30 cellular contexts compared by ENCODE assay signal in genomic region chr16:2095315-2095853, GRCh38. TPM values are rescaled to one million over a fixed set of nuclear protein-coding genes. Genes with fewer than 3 reads are reported as not detected.
DNase-seq lines count a peak whose midpoint lies in the region; ATAC-seq, FAIRE-seq and TF ChIP-seq lines count a peak whose summit lies in the region.
"Had no signal": no experiment of that assay in that cellular context is flagged by ENCODE, and none has a peak within 500 bp of the region (broad histone marks: within the 10 kb centered on the region; RNA-seq: fewer than 3 reads in every experiment).

No MANE protein-coding gene starts in this region.

- no peak overlapping the region for H3K4me3 ChIP-seq in astrocyte (ENCODE audit: insufficient read depth, low read depth, low read length)
- no peak overlapping the region for H3K4me3 ChIP-seq in mesenchymal stem cell (ENCODE audit: insufficient read depth in 1 of 2, low read depth in 1 of 2, low read length in 2 of 2)
- H3K4me3 ChIP-seq: gastrocnemius medialis, left lung, psoas muscle, smooth muscle cell, stomach had no signal

- H3K27ac Mint-ChIP-seq in astrocyte (ENCODE audit: unreplicated experiment) = no peak overlapping the region
- H3K27ac Mint-ChIP-seq in activated CD8-positive, alpha-beta memory T cell treated with anti-CD3 and anti-CD28 coated beads, Interleukin-2, amount 10 ng/mL, durations not matched to agents 7 days and 5 days = no peak overlapping the region
- H3K27ac Mint-ChIP-seq: activated T-helper 1 cell treated with anti-CD3 and anti-CD28 coated beads, Interleukin-12 subunit alpha, Interleukin-12 subunit beta, Interleukin-2, Interleukin-4 antibody, amounts not matched to agents 30 ng/mL and 10 ng/mL and 1 ng/mL, durations not matched to agents 14 hours and 24 hours and 36 hours; brain; CD4-positive, CD25-positive, alpha-beta regulatory T cell had no signal

- H3K36me3 Mint-ChIP-seq in astrocyte (ENCODE audit: low read depth, unreplicated experiment) = peaks cover 9% of the 10 kb centered on the region
- peaks cover 3% of the 10 kb centered on the region for H3K36me3 Mint-ChIP-seq in activated CD8-positive, alpha-beta memory T cell treated with anti-CD3 and anti-CD28 coated beads, Interleukin-2, amount 10 ng/mL, durations not matched to agents 7 days and 5 days
- H3K36me3 Mint-ChIP-seq: activated naive CD4-positive, alpha-beta T cell treated with anti-CD3 and anti-CD28 coated beads, Interleukin-2, amount 50 U/mL, for 72 hours had no signal

- H3K4me3 Mint-ChIP-seq in astrocyte (ENCODE audit: unreplicated experiment) = no peak overlapping the region
- H3K4me3 Mint-ChIP-seq in activated CD8-positive, alpha-beta memory T cell treated with anti-CD3 and anti-CD28 coated beads, Interleukin-2, amount 10 ng/mL, durations not matched to agents 7 days and 5 days = no peak overlapping the region
- H3K4me3 Mint-ChIP-seq: activated T-helper 1 cell treated with anti-CD3 and anti-CD28 coated beads, Interleukin-12 subunit alpha, Interleukin-12 subunit beta, Interleukin-2, Interleukin-4 antibody, amounts not matched to agents 30 ng/mL and 10 ng/mL and 1 ng/mL, durations not matched to agents 14 hours and 24 hours and 36 hours; brain; CD4-positive, CD25-positive, alpha-beta regulatory T cell; neural crest cell had no signal

- H3K9me3 Mint-ChIP-seq in astrocyte (ENCODE audit: unreplicated experiment) = no peaks in the 10 kb centered on the region
- no peaks in the 10 kb centered on the region for H3K9me3 Mint-ChIP-seq in activated CD8-positive, alpha-beta memory T cell treated with anti-CD3 and anti-CD28 coated beads, Interleukin-2, amount 10 ng/mL, durations not matched to agents 7 days and 5 days (ENCODE audit: low read depth)
- H3K9me3 Mint-ChIP-seq: activated naive CD4-positive, alpha-beta T cell treated with anti-CD3 and anti-CD28 coated beads, Interleukin-2, amount 50 U/mL, for 72 hours; activated T-helper 1 cell treated with anti-CD3 and anti-CD28 coated beads, Interleukin-12 subunit alpha, Interleukin-12 subunit beta, Interleukin-2, Interleukin-4 antibody, amounts not matched to agents 30 ng/mL and 10 ng/mL and 1 ng/mL, durations not matched to agents 14 hours and 24 hours and 36 hours; brain; CD4-positive, CD25-positive, alpha-beta regulatory T cell; neural crest cell had no signal

- H3K4me1 ChIP-seq in astrocyte (ENCODE audit: insufficient read depth, low read length) = peaks cover 11% of the 10 kb centered on the region
- H3K4me1 ChIP-seq in mesenchymal stem cell (ENCODE audit: control insufficient read depth, insufficient read depth, low read depth, low read length) = peaks cover 48% of the 10 kb centered on the region

- H3K14ac ChIP-seq in mesenchymal stem cell (ENCODE audit: low read length in 2 of 2) = no peak overlapping the region

- no peak overlapping the region for H3K4ac ChIP-seq in mesenchymal stem cell (ENCODE audit: low read depth in 1 of 2, low read length in 2 of 2)

- H3K27me3 ChIP-seq in astrocyte (ENCODE audit: insufficient read depth, low read length) (no peaks in the 10 kb centered on the region), mesenchymal stem cell (ENCODE audit: control insufficient read depth in 1 of 2, insufficient read depth in 1 of 2, low read length in 2 of 2) (no peaks in the 10 kb centered on the region)
- H3K27me3 ChIP-seq: gastrocnemius medialis, left lung, stomach had no signal

- H4K91ac ChIP-seq in mesenchymal stem cell (ENCODE audit: low read length) = no peak overlapping the region

- CTCF ChIA-PET in activated CD8-positive, alpha-beta memory T cell treated with anti-CD3 and anti-CD28 coated beads, Interleukin-2, amount 10 ng/mL, durations not matched to agents 7 days and 5 days (lab: Charles Lee) = no interaction called here

- H3K27me3 Mint-ChIP-seq in astrocyte (ENCODE audit: low read depth, unreplicated experiment) = no peaks in the 10 kb centered on the region
- H3K27me3 Mint-ChIP-seq in activated CD8-positive, alpha-beta memory T cell treated with anti-CD3 and anti-CD28 coated beads, Interleukin-2, amount 10 ng/mL, durations not matched to agents 7 days and 5 days = no peaks in the 10 kb centered on the region
- H3K27me3 Mint-ChIP-seq: brain; CD4-positive, CD25-positive, alpha-beta regulatory T cell had no signal

- no peak for FAIRE-seq in astrocyte (lab: Jason Lieb, UNC)
- FAIRE-seq: endothelial cell of umbilical vein, urothelium cell line had no signal

- no peak overlapping the region for H2BK12ac ChIP-seq in mesenchymal stem cell (ENCODE audit: low read length in 2 of 2)

- H3K23ac ChIP-seq in mesenchymal stem cell (ENCODE audit: low read length in 2 of 2) = no peak overlapping the region

- H3K9me3 ChIP-seq in astrocyte (ENCODE audit: insufficient read depth, low read depth, low read length) (no peaks in the 10 kb centered on the region), mesenchymal stem cell (ENCODE audit: control insufficient read depth, low read length) (no peaks in the 10 kb centered on the region)
- H3K9me3 ChIP-seq: gastrocnemius medialis, left lung, psoas muscle, stomach had no signal

- H2BK5ac ChIP-seq in mesenchymal stem cell (ENCODE audit: low read depth, low read length, poor library complexity, severe bottlenecking) = no peak overlapping the region

- TF ChIP-seq CTCF in astrocyte (IDR thresholded peaks at IDR 0.05; ENCODE audit: insufficient read depth, low read depth, low read length) = no peak

- no peak overlapping the region for H4K8ac ChIP-seq in mesenchymal stem cell (ENCODE audit: low read length)

- ATAC-seq in HG03045 (IDR thresholded peaks at IDR 0.05; ENCODE audit: unreplicated experiment) (no peak), HG03439 (IDR thresholded peaks at IDR 0.05; ENCODE audit: unreplicated experiment) (no peak)
- ATAC-seq in activated CD8-positive, alpha-beta memory T cell treated with anti-CD3 and anti-CD28 coated beads, Interleukin-2, amount 10 ng/mL, durations not matched to agents 7 days and 5 days = no peak
- ATAC-seq: activated CD4-positive, CD25-positive, alpha-beta regulatory T cell treated with anti-CD3 and anti-CD28 coated beads, Interleukin-2, amount 50 U/mL, for 24 hours; activated naive CD4-positive, alpha-beta T cell treated with anti-CD3 and anti-CD28 coated beads, Interleukin-2, amount 50 U/mL, for 72 hours; gastrocnemius medialis; left lung; psoas muscle had no signal

- 94% methylated on average over 26 of the region's 26 CpGs for WGBS in mesenchymal stem cell

- H3K36me3 ChIP-seq in astrocyte (ENCODE audit: insufficient read depth, low read length) = no peaks in the 10 kb centered on the region
- H3K36me3 ChIP-seq in mesenchymal stem cell (ENCODE audit: control insufficient read depth in 1 of 2, insufficient read depth in 2 of 2, low read depth in 1 of 2, low read length in 2 of 2) = peaks cover 61 to 78% of the 10 kb centered on the region in 2 experiments

- no peak overlapping the region for H2BK15ac ChIP-seq in mesenchymal stem cell (ENCODE audit: low read depth, poor library complexity, severe bottlenecking)

- peak; percentile 61 for DNase-seq in AG08395 (ENCODE audit: low spot score)
- peak; percentile 69 for DNase-seq in LHCN-M2 (ENCODE audit: low read depth)
- peak; percentile 36 for DNase-seq in astrocyte (ENCODE audit: low read depth)
- DNase-seq in mesenchymal stem cell = peak; percentile 19
- no peak for DNase-seq in NOMO-1 treated with dmso at 0.1 percent for 144 hours (lab: John Stamatoyannopoulos, UW; ENCODE audit: unreplicated experiment)
- DNase-seq in activated CD8-positive, alpha-beta memory T cell treated with anti-CD3 and anti-CD28 coated beads, Interleukin-2, amount 10 ng/mL, durations not matched to agents 7 days and 5 days = no peak
- DNase-seq: activated CD8-positive, alpha-beta memory T cell treated with anti-CD3 and anti-CD28 coated beads for 24 hours; CD4-positive, CD25-positive, alpha-beta regulatory T cell; dermis blood vessel endothelial cell; gastrocnemius medialis; Karpas-422; left lung; NCI-H1105; NCI-H2081 treated with DMSO at 0.1 percent for 48 hours; NCI-H510A treated with DMSO at 0.1 percent for 48 hours; psoas muscle; stimulated activated CD4-positive, alpha-beta T cell treated with anti-CD3 and anti-CD28 coated beads, Interleukin-4, amount 100 ng/mL, for 24 hours; stomach had no signal

- H2BK120ac ChIP-seq in mesenchymal stem cell (ENCODE audit: low read depth, low read length) = no peak overlapping the region

- no peaks in the 10 kb centered on the region for H3K4me1 Mint-ChIP-seq in astrocyte (ENCODE audit: low read depth, unreplicated experiment)
- no peaks in the 10 kb centered on the region for H3K4me1 Mint-ChIP-seq in activated CD8-positive, alpha-beta memory T cell treated with anti-CD3 and anti-CD28 coated beads, Interleukin-2, amount 10 ng/mL, durations not matched to agents 7 days and 5 days
- H3K4me1 Mint-ChIP-seq: brain; CD4-positive, CD25-positive, alpha-beta regulatory T cell had no signal

- H2AK5ac ChIP-seq in mesenchymal stem cell (ENCODE audit: low read length, severe bottlenecking) = no peak overlapping the region

- peak overlapping the region; percentile 22 for H3K27ac ChIP-seq in astrocyte (ENCODE audit: low read depth, low read length)
- peak overlapping the region; percentile 62 for H3K27ac ChIP-seq in mesenchymal stem cell (ENCODE audit: low read length, poor library complexity, severe bottlenecking)
- H3K27ac ChIP-seq: gastrocnemius medialis, left lung, psoas muscle, stomach had no signal

- peaks cover 11% of the 10 kb centered on the region for H3K79me1 ChIP-seq in mesenchymal stem cell (replicated peaks; ENCODE audit: low read length, poor library complexity, severe bottlenecking)

- no peak overlapping the region for H3K18ac ChIP-seq in mesenchymal stem cell (ENCODE audit: low read depth in 1 of 2, low read length in 2 of 2)

- H2AFZ ChIP-seq in astrocyte (ENCODE audit: low read depth, low read length) (no peak overlapping the region), mesenchymal stem cell (ENCODE audit: low read depth, low read length) (no peak overlapping the region)

- no peak overlapping the region for H3K9ac ChIP-seq in astrocyte (ENCODE audit: low read length)
- no peak overlapping the region for H3K9ac ChIP-seq in mesenchymal stem cell (ENCODE audit: low read length)

- H3K79me2 ChIP-seq in astrocyte (ENCODE audit: insufficient read depth, low read length) = no peaks in the 10 kb centered on the region

- H3K4me2 ChIP-seq in astrocyte (ENCODE audit: low read length) (no peak overlapping the region), mesenchymal stem cell (ENCODE audit: low read length, poor library complexity, severe bottlenecking) (no peak overlapping the region)
- H3K4me2 ChIP-seq: smooth muscle cell had no signal

- H4K20me1 ChIP-seq in astrocyte (ENCODE audit: insufficient read depth, low read length) = peaks cover 37% of the 10 kb centered on the region

RNA-seq across cellular contexts. Expression of gene PKD1, which starts 40.3 kb away (rescaled TPM):
- 83.5 and 99.2 TPM in 2 replicates for total RNA-seq in LHCN-M2 (2014; rRNA removed)
- polyA plus RNA-seq in LHCN-M2 (2012) = 30.2 TPM
- total RNA-seq in astrocyte = 112 and 128 TPM in 2 replicates
- 32.8 TPM for polyA plus RNA-seq in mesenchymal stem cell (2013, experiment 1 of 2)
- polyA plus RNA-seq in mesenchymal stem cell (2013, experiment 2 of 2) = 28.4 TPM
- 100 to 1,000 TPM in 1 of 2 experiments, 10 to 100 TPM in 1; 60.1 to 100 TPM for total RNA-seq in activated CD8-positive, alpha-beta memory T cell treated with anti-CD3 and anti-CD28 coated beads, Interleukin-2, amount 10 ng/mL, durations not matched to agents 7 days and 5 days

RNA-seq across cellular contexts. Expression of gene TSC2, which starts 47.6 kb away (rescaled TPM):
- total RNA-seq in LHCN-M2 (2014; rRNA removed) = 49.8 and 52.2 TPM in 2 replicates
- 50.6 TPM for polyA plus RNA-seq in LHCN-M2 (2012)
- 89.5 and 94.6 TPM in 2 replicates for total RNA-seq in astrocyte
- 55.7 TPM for polyA plus RNA-seq in mesenchymal stem cell (2013, experiment 1 of 2)
- 59.1 TPM for polyA plus RNA-seq in mesenchymal stem cell (2013, experiment 2 of 2)
- 100 to 1,000 TPM; 101 to 115 TPM for total RNA-seq in activated CD8-positive, alpha-beta memory T cell treated with anti-CD3 and anti-CD28 coated beads, Interleukin-2, amount 10 ng/mL, durations not matched to agents 7 days and 5 days

RNA-seq across cellular contexts. Expression of gene NTHL1, which starts 47.8 kb away (rescaled TPM):
- total RNA-seq in LHCN-M2 (2014; rRNA removed) = 25.5 and 29.0 TPM in 2 replicates
- 19.1 TPM for polyA plus RNA-seq in LHCN-M2 (2012)
- 13.2 and 13.7 TPM in 2 replicates for total RNA-seq in astrocyte
- polyA plus RNA-seq in mesenchymal stem cell (2013, experiment 1 of 2) = 16.3 TPM
- 16.9 TPM for polyA plus RNA-seq in mesenchymal stem cell (2013, experiment 2 of 2)
- total RNA-seq in activated CD8-positive, alpha-beta memory T cell treated with anti-CD3 and anti-CD28 coated beads, Interleukin-2, amount 10 ng/mL, durations not matched to agents 7 days and 5 days = 10 to 100 TPM; 34.3 to 37.5 TPM

RNA-seq across cellular contexts. Expression of gene RAB26, which starts 53.0 kb away (rescaled TPM):
- total RNA-seq in LHCN-M2 (2014; rRNA removed) = 1.6 and 2.0 TPM in 2 replicates
- 2.2 TPM for polyA plus RNA-seq in LHCN-M2 (2012)
- 1.2 and 1.4 TPM in 2 replicates for total RNA-seq in astrocyte
- 4.7 TPM for polyA plus RNA-seq in mesenchymal stem cell (2013, experiment 1 of 2)
- polyA plus RNA-seq in mesenchymal stem cell (2013, experiment 2 of 2) = 4.4 TPM
- total RNA-seq in activated CD8-positive, alpha-beta memory T cell treated with anti-CD3 and anti-CD28 coated beads, Interleukin-2, amount 10 ng/mL, durations not matched to agents 7 days and 5 days = under 1 TPM; 0.68 to 0.70 TPM
- total RNA-seq: CD4-positive, CD25-positive, alpha-beta regulatory T cell; mononuclear cell; smooth muscle cell; T-helper 2 cell treated with Interferon-gamma antibody and Interleukin-4, amounts not matched to agents 100 ng/mL and 5 ng/mL, for 36 hours had no signal

Comparison
In these comparisons a context has a peak if more than half of its experiments do, and no peak if none do; other contexts are left out.
1. DNase-seq: peak in AG08395 (single experiment), LHCN-M2 (single experiment), astrocyte (single experiment) and mesenchymal stem cell (single experiment); none in NOMO-1 treated with dmso at 0.1 percent for 144 hours (single experiment) and activated CD8-positive, alpha-beta memory T cell treated with anti-CD3 and anti-CD28 coated beads, Interleukin-2, amount 10 ng/mL, durations not matched to agents 7 days and 5 days (single experiment).